ENCODE assay signal across 8 cellular contexts in genomic region chr11:67437082-67437821, GRCh38. TPM values are rescaled to one million over a fixed set of nuclear protein-coding genes. Genes with fewer than 3 reads are reported as not detected.
A peak's percentile ranks its signal among the peaks of the same experiment; 100 is the strongest.
DNase-seq lines count a peak whose midpoint lies in the region; ATAC-seq and TF ChIP-seq lines count a peak whose summit lies in the region.

Gene PTPRCAP (minus strand): TSS chr11:67437682. CDS start chr11:67437619, 63 bp downstream.

- H4K8ac ChIP-seq in trophoblast cell (ENCODE audit: low read depth, low read length): peak within 1 kb of the TSS; percentile 30

- no peak within 1 kb of the TSS for H3K23ac ChIP-seq in trophoblast cell (ENCODE audit: low read length)

- CTCF ChIA-PET in OCI-LY7 (lab: Charles Lee; ENCODE audit: unreplicated experiment): interaction anchor here (0.6 to 1.0 kb wide), 3 partner anchors 12 to 84 kb away, joined by 3 to 11 read pairs (median 3); no protein-coding TSS in a partner anchor
- CTCF ChIA-PET in activated naive CD4-positive, alpha-beta T cell treated with anti-CD3 and anti-CD28 coated beads for 36 hours (lab: Charles Lee): interaction anchor here (0.6 to 3.8 kb wide), 8 partner anchors 15 to 171 kb away, joined by 3 to 20 read pairs (median 6); partner anchors contain the start of genes CDK2AP2, GPR152 and PPP1CA

- H2BK12ac ChIP-seq in trophoblast cell (ENCODE audit: low read length): peak within 1 kb of the TSS; percentile 7

- no peaks in the 10 kb centered on the region for H3K9me2 ChIP-seq in OCI-LY7 (ENCODE audit: insufficient read depth, low read length)

- H3K14ac ChIP-seq in trophoblast cell (ENCODE audit: low read length): peak within 1 kb of the TSS; percentile 64

- no CpG with 5 or more reads among the region's 27 CpGs for WGBS in trophoblast cell (ENCODE audit: extremely low coverage, insufficient coverage, insufficient read length)

- H3K9me3 ChIP-seq in OCI-LY7 (ENCODE audit: low read length) (no peaks in the 10 kb centered on the region), trophoblast cell (ENCODE audit: insufficient read depth, low read depth, low read length) (no peaks in the 10 kb centered on the region)

- H3K4ac ChIP-seq in trophoblast cell (ENCODE audit: low read depth, low read length): peak within 1 kb of the TSS; percentile 2

- peaks cover 9% of the 10 kb centered on the region for H3K79me1 ChIP-seq in trophoblast cell (ENCODE audit: low read length)

- H2AFZ ChIP-seq in OCI-LY7 (ENCODE audit: low read length): no peak within 1 kb of the TSS
- no peak within 1 kb of the TSS for H2AFZ ChIP-seq in trophoblast cell (ENCODE audit: insufficient read depth, low read length, poor library complexity)

- H3K4me1 ChIP-seq in OCI-LY7 (ENCODE audit: insufficient read depth, low read length, poor library complexity, severe bottlenecking) (peaks cover 82% of the 10 kb centered on the region), trophoblast cell (ENCODE audit: control insufficient read depth in 1 of 2, insufficient read depth in 2 of 2, low read length in 2 of 2) (peaks cover 13 to 27% of the 10 kb centered on the region in 2 experiments), foreskin keratinocyte (no peaks in the 10 kb centered on the region)

- H3K4me1 Mint-ChIP-seq in activated naive CD4-positive, alpha-beta T cell treated with anti-CD3 and anti-CD28 coated beads for 36 hours (ENCODE audit: low read depth): peaks cover 59% of the 10 kb centered on the region

- H2BK120ac ChIP-seq in trophoblast cell (ENCODE audit: insufficient read depth, low read length, poor library complexity): peak within 1 kb of the TSS; percentile 15

- DNase-seq in OCI-LY7 (ENCODE audit: low spot score) (peak; percentile 89), trophoblast cell (no peak), foreskin keratinocyte (no peak), NCI-H187 treated with DMSO at 0.1 percent for 48 hours (lab: John Stamatoyannopoulos, UW) (no peak), hippocampal formation (lab: John Stamatoyannopoulos, UW) (no peak)
- DNase-seq in activated naive CD4-positive, alpha-beta T cell treated with anti-CD3 and anti-CD28 coated beads for 36 hours: peak; percentile 87

- peaks cover 43% of the 10 kb centered on the region for H3K36me3 Mint-ChIP-seq in activated naive CD4-positive, alpha-beta T cell treated with anti-CD3 and anti-CD28 coated beads for 36 hours (ENCODE audit: low read depth)

- H2BK5ac ChIP-seq in trophoblast cell (ENCODE audit: low read depth, low read length, poor library complexity): peak within 1 kb of the TSS; percentile 37

- TF ChIP-seq CTCF in GM12875 (IDR thresholded peaks at IDR 0.05; ENCODE audit: borderline replicate concordance, insufficient read depth, low read depth, low read length): no peak
- no peak for TF ChIP-seq CTCF in OCI-LY7 (conservative IDR thresholded peaks at IDR 0.05; ENCODE audit: low read length)
- no peak for TF ChIP-seq CTCF in foreskin keratinocyte (conservative IDR thresholded peaks at IDR 0.05)

- H3K9me3 Mint-ChIP-seq in activated naive CD4-positive, alpha-beta T cell treated with anti-CD3 and anti-CD28 coated beads for 36 hours: no peaks in the 10 kb centered on the region

- no TSS peak for BruUV-seq in OCI-LY7 (replicated peaks; lab: Mats Ljungman, UMichigan)

- H3K27me3 ChIP-seq in trophoblast cell (ENCODE audit: insufficient read depth, low read length) (no peaks in the 10 kb centered on the region), foreskin keratinocyte (no peaks in the 10 kb centered on the region)

- peak within 1 kb of the TSS; percentile 95 for H3K4me3 ChIP-seq in GM12875 (ENCODE audit: low read depth, low read length)
- peak within 1 kb of the TSS; percentile 81 for H3K4me3 ChIP-seq in OCI-LY7 (ENCODE audit: low read depth, low read length, poor library complexity, severe bottlenecking)
- no peak within 1 kb of the TSS for H3K4me3 ChIP-seq in trophoblast cell (ENCODE audit: low read depth, low read length)

- H3K79me2 ChIP-seq in OCI-LY7 (ENCODE audit: insufficient read depth, low read depth, low read length) (peaks cover 29% of the 10 kb centered on the region), trophoblast cell (ENCODE audit: control insufficient read depth, insufficient read depth, low read length, poor library complexity) (no peaks in the 10 kb centered on the region)

- H2AK5ac ChIP-seq in trophoblast cell (ENCODE audit: low read length): peak within 1 kb of the TSS; percentile 5

- H3K9ac ChIP-seq in trophoblast cell (ENCODE audit: low read length): no peak within 1 kb of the TSS

- H4K91ac ChIP-seq in trophoblast cell (ENCODE audit: low read depth, low read length): peak within 1 kb of the TSS; percentile 59

- H3K27me3 Mint-ChIP-seq in activated naive CD4-positive, alpha-beta T cell treated with anti-CD3 and anti-CD28 coated beads for 36 hours (ENCODE audit: low read depth): no peaks in the 10 kb centered on the region

- H3K4me3 Mint-ChIP-seq in activated naive CD4-positive, alpha-beta T cell treated with anti-CD3 and anti-CD28 coated beads for 36 hours: peak within 1 kb of the TSS; percentile 90

- peak within 1 kb of the TSS; percentile 99 for H3K27ac Mint-ChIP-seq in activated naive CD4-positive, alpha-beta T cell treated with anti-CD3 and anti-CD28 coated beads for 36 hours

- H3K36me3 ChIP-seq in OCI-LY7 (ENCODE audit: insufficient read depth, low read length) (peaks cover 59% of the 10 kb centered on the region), trophoblast cell (ENCODE audit: control insufficient read depth in 1 of 2, insufficient read depth in 2 of 2, low read length in 2 of 2) (peaks cover 78 to 85% of the 10 kb centered on the region in 2 experiments)

- intact Hi-C loops in OCI-LY7 (cut with micrococcal nuclease; ENCODE audit: unreplicated experiment): loop anchor here (1.0 to 2.0 kb wide), 4 partner anchors 27 to 69 kb away; partner anchors contain the start of gene TMEM134
- intact Hi-C loops in activated naive CD4-positive, alpha-beta T cell treated with anti-CD3 and anti-CD28 coated beads for 36 hours (cut with micrococcal nuclease): loop anchor here (1.0 kb wide), 2 partner anchors 35 to 47 kb away; no protein-coding TSS in a partner anchor

- ATAC-seq in GM18858 (IDR thresholded peaks at IDR 0.05; ENCODE audit: unreplicated experiment): no peak
- no peak for ATAC-seq in foreskin keratinocyte

- POLR2A ChIA-PET in OCI-LY7 (lab: Charles Lee): interaction anchor here (0.6 to 3.6 kb wide), 16 partner anchors 8 to 207 kb away, joined by 3 to 38 read pairs (median 6); partner anchors contain the start of genes PPP1CA, RAD9A, RPS6KB2 and TBC1D10C

- peak within 1 kb of the TSS; percentile 38 for H4K12ac ChIP-seq in trophoblast cell (ENCODE audit: low read depth, low read length)

- H3K18ac ChIP-seq in trophoblast cell (ENCODE audit: low read length): peak within 1 kb of the TSS; percentile 21

- H4K20me1 ChIP-seq in OCI-LY7 (ENCODE audit: insufficient read depth, low read length): peaks cover 12% of the 10 kb centered on the region

- H3K4me2 ChIP-seq in OCI-LY7 (ENCODE audit: low read length) (peak within 1 kb of the TSS; percentile 97), trophoblast cell (ENCODE audit: low read length) (peak within 1 kb of the TSS; percentile 14)

- H3K27ac ChIP-seq in OCI-LY7 (ENCODE audit: low read depth, low read length, poor library complexity, severe bottlenecking) (peak within 1 kb of the TSS; percentile 94), trophoblast cell (ENCODE audit: low read depth, low read length) (peak within 1 kb of the TSS; percentile 81), foreskin keratinocyte (no peak within 1 kb of the TSS)

RNA-seq across cellular contexts. Expression of gene PTPRCAP, which starts in this region (rescaled TPM):
- total RNA-seq in OCI-LY7 (2014; rRNA removed; shearing (Covaris generic)): 175 and 212 TPM in 2 replicates
- 101 and 129 TPM in 2 replicates for total RNA-seq in OCI-LY7 (2022)
- 10 to 100 TPM; 56.8 to 62.4 TPM for total RNA-seq in activated naive CD4-positive, alpha-beta T cell treated with anti-CD3 and anti-CD28 coated beads for 36 hours
- polyA plus RNA-seq in trophoblast cell (2013): 0.22 and 0.33 TPM in 2 replicates
- total RNA-seq in foreskin keratinocyte: 0.32 and 0.61 TPM in 2 replicates
- polyA plus RNA-seq in foreskin keratinocyte: 0.29 and 0.69 TPM in 2 replicates

Comparison
In these comparisons a context has a peak if more than half of its experiments do, and no peak if none do; other contexts are left out.
1. RNA of gene PTPRCAP (total RNA-seq): 101 to 212 TPM in OCI-LY7 and 56.8 to 62.4 TPM in activated naive CD4-positive, alpha-beta T cell treated with anti-CD3 and anti-CD28 coated beads for 36 hours; 0.32 to 0.61 TPM in foreskin keratinocyte; every median in the first group is over 10 times any median in the second.
2. DNase-seq: peak in OCI-LY7 (single experiment) and activated naive CD4-positive, alpha-beta T cell treated with anti-CD3 and anti-CD28 coated beads for 36 hours (single experiment); none in trophoblast cell (0 of 2), foreskin keratinocyte (0 of 2), NCI-H187 treated with DMSO at 0.1 percent for 48 hours (single experiment) and hippocampal formation (0 of 2).